ENCODE assay signal across 1 cellular context in genomic region chr17:1829579-1830257, GRCh38.
TF ChIP-seq lines count a peak whose summit lies in the region.

RPA1 (plus strand) TSS chr17:1830005; CDS start chr17:1830094, 89 bp downstream.
SMYD4 (minus strand) TSS chr17:1829902; CDS start chr17:1827994, 1,908 bp downstream.

TF ChIP-seq in HepG2, 621 proteins besides CTCF, POLR2A, EP300 and RAD21 (continued from another document and continues in another):
- TF ChIP-seq THAP9 (CRISPR knock-in tag; IDR thresholded peaks at IDR 0.05; ENCODE audit: borderline replicate concordance) (no peak), NCOR1 (IDR thresholded peaks at IDR 0.05; ENCODE audit: borderline replicate concordance, low read length) (no peak), ZSCAN30 (CRISPR knock-in tag; IDR thresholded peaks at IDR 0.05) (no peak), ZNF326 (CRISPR knock-in tag; IDR thresholded peaks at IDR 0.05; ENCODE audit: borderline replicate concordance) (no peak), ATF1 (CRISPR knock-in tag; IDR thresholded peaks at IDR 0.05) (no peak), MYNN (CRISPR knock-in tag; IDR thresholded peaks at IDR 0.05; ENCODE audit: low read depth) (no peak), SOX6 (IDR thresholded peaks at IDR 0.05) (no peak), SOX6 (CRISPR knock-in tag; IDR thresholded peaks at IDR 0.05) (peak; percentile 28; the same call in 1 of the 2 replicates), BRCA1 (CRISPR knock-in tag; IDR thresholded peaks at IDR 0.05) (no peak), ZNF382 (CRISPR knock-in tag; IDR thresholded peaks at IDR 0.05; ENCODE audit: borderline replicate concordance) (no peak), ZBTB10 (CRISPR knock-in tag; IDR thresholded peaks at IDR 0.05; ENCODE audit: borderline replicate concordance) (no peak), PRDM10 (CRISPR knock-in tag; IDR thresholded peaks at IDR 0.05; ENCODE audit: low read depth) (no peak), ELF1 (CRISPR knock-in tag; IDR thresholded peaks at IDR 0.05) (no peak), ZNF800 (CRISPR knock-in tag; IDR thresholded peaks at IDR 0.05) (no peak), SRSF4 (IDR thresholded peaks at IDR 0.05; ENCODE audit: low read depth, low read length, poor library complexity, severe bottlenecking) (no peak), PCBP2 (optimal IDR thresholded peaks at IDR 0.05; ENCODE audit: low read depth, low read length, poor library complexity, severe bottlenecking) (no peak), HNRNPH1 (optimal IDR thresholded peaks at IDR 0.05; ENCODE audit: low read depth, low read length) (no peak), FOXK2 (IDR thresholded peaks at IDR 0.05) (no peak), ZNF563 (CRISPR knock-in tag; IDR thresholded peaks at IDR 0.05) (peak; percentile 74; the same call in 1 of the 2 replicates), PHF8 (CRISPR knock-in tag; IDR thresholded peaks at IDR 0.05) (peak; percentile 78), ZFP41 (CRISPR knock-in tag; IDR thresholded peaks at IDR 0.05; ENCODE audit: borderline replicate concordance) (no peak), ZNF432 (CRISPR knock-in tag; IDR thresholded peaks at IDR 0.05; ENCODE audit: borderline replicate concordance) (no peak), NR2F6 (IDR thresholded peaks at IDR 0.05) (no peak), NR2F6 (CRISPR knock-in tag; IDR thresholded peaks at IDR 0.05) (no peak), ZNF143 (CRISPR knock-in tag; IDR thresholded peaks at IDR 0.05) (peak; percentile 81), ZNF354B (CRISPR knock-in tag; IDR thresholded peaks at IDR 0.05) (no peak), RNF219 (CRISPR knock-in tag; IDR thresholded peaks at IDR 0.05) (no peak), ZNF841 (CRISPR knock-in tag; IDR thresholded peaks at IDR 0.05; ENCODE audit: borderline replicate concordance) (no peak), ZNF20 (CRISPR knock-in tag; IDR thresholded peaks at IDR 0.05) (no peak), RBAK (CRISPR knock-in tag; IDR thresholded peaks at IDR 0.05) (no peak), ZNF160 (CRISPR knock-in tag; IDR thresholded peaks at IDR 0.05) (no peak), LBX2 (CRISPR knock-in tag; IDR thresholded peaks at IDR 0.05; ENCODE audit: borderline replicate concordance) (0 out of 2 replicates have a peak, but pooled peaks have one; percentile 35), ZBTB7B (CRISPR knock-in tag; IDR thresholded peaks at IDR 0.05) (no peak), POLR2AphosphoS2 (IDR thresholded peaks at IDR 0.05; ENCODE audit: low read depth, low read length) (no peak), ZMYM2 (CRISPR knock-in tag; IDR thresholded peaks at IDR 0.05) (no peak), ZNF691 (CRISPR knock-in tag; IDR thresholded peaks at IDR 0.05; ENCODE audit: borderline replicate concordance, low read depth) (no peak), WIZ (CRISPR knock-in tag; IDR thresholded peaks at IDR 0.05) (no peak), PRPF4 (IDR thresholded peaks at IDR 0.05; ENCODE audit: low read depth, low read length, poor library complexity, severe bottlenecking) (no peak), DMAP1 (CRISPR knock-in tag; IDR thresholded peaks at IDR 0.05) (peak; percentile 52; the same call in 1 of the 2 replicates), EZH2 (conservative IDR thresholded peaks at IDR 0.05; ENCODE audit: low read depth, low read length) (no peak), SOX5 (CRISPR knock-in tag; IDR thresholded peaks at IDR 0.05; ENCODE audit: borderline replicate concordance) (no peak), ZNF224 (CRISPR knock-in tag; IDR thresholded peaks at IDR 0.05) (no peak), FOXK1 (CRISPR knock-in tag; IDR thresholded peaks at IDR 0.05; ENCODE audit: borderline replicate concordance, low read depth) (no peak), HOXA7 (CRISPR knock-in tag; IDR thresholded peaks at IDR 0.05) (no peak), MXI1 (IDR thresholded peaks at IDR 0.05; ENCODE audit: borderline replicate concordance, low read depth, low read length) (peak; percentile 79; the same call in 1 of the 3 replicates), THAP8 (CRISPR knock-in tag; IDR thresholded peaks at IDR 0.05; ENCODE audit: borderline replicate concordance) (no peak), ZFP1 (CRISPR knock-in tag; IDR thresholded peaks at IDR 0.05) (no peak), CC2D1A (CRISPR knock-in tag; IDR thresholded peaks at IDR 0.05) (no peak), NFKB2 (CRISPR knock-in tag; IDR thresholded peaks at IDR 0.05; ENCODE audit: borderline replicate concordance) (no peak), KDM2A (CRISPR knock-in tag; IDR thresholded peaks at IDR 0.05; ENCODE audit: borderline replicate concordance, low read depth) (peak; percentile 30; the same call in 1 of the 2 replicates), SUZ12 (IDR thresholded peaks at IDR 0.05; ENCODE audit: low read depth, low read length) (no peak), CBX5 (CRISPR knock-in tag; IDR thresholded peaks at IDR 0.05; ENCODE audit: borderline replicate concordance) (no peak), ZC3H4 (CRISPR knock-in tag; IDR thresholded peaks at IDR 0.05; ENCODE audit: borderline replicate concordance) (no peak), ZNF343 (CRISPR knock-in tag; IDR thresholded peaks at IDR 0.05) (no peak), PBX2 (CRISPR knock-in tag; IDR thresholded peaks at IDR 0.05) (no peak)
